In the genomic region with DNA sequence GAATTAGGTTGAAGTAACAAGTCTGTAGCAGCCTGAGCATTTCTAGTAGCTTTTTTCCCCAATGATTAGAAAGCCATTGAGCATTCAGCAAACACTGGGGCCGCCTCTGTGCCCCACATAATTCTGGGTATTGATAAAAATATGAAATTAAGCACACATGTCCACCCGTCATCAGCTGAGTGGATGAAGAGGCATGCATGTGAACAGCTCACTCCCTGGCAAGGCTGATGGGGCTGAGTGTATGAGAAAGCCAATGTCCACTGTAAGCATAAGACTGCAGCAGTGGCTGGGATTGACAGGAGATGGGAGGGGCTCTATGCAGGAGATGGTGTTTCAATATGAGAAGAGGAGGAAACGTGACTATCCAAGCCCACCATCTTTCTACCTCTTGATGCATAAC, we compare ENCODE assay signal across 22 cellular contexts.
DNase-seq lines count a peak whose midpoint lies in the region; ATAC-seq lines count a peak whose summit lies in the region.
"Had no signal": no experiment of that assay in that cellular context is flagged by ENCODE, and none has a peak within 500 bp of the region (broad histone marks: within the 10 kb centered on the region; RNA-seq: fewer than 3 reads in every experiment).

No MANE protein-coding gene starts in this region.

- H2AK5ac ChIP-seq in mesenchymal stem cell (ENCODE audit: low read length, severe bottlenecking): no peak overlapping the region
- no peak overlapping the region for H2AK5ac ChIP-seq in neuronal stem cell (ENCODE audit: low read depth, low read length)

- H3K27ac ChIP-seq in mesenchymal stem cell (ENCODE audit: low read length, poor library complexity, severe bottlenecking): no peak overlapping the region
- H3K27ac ChIP-seq in neuronal stem cell (replicated peaks; ENCODE audit: low read length): no peak overlapping the region
- H3K27ac ChIP-seq: BLaER1, C4-2B had no signal

- H3K27me3 Mint-ChIP-seq in activated CD4-positive, alpha-beta T cell treated with anti-CD3 and anti-CD28 coated beads, Interleukin-2, amount 10 ng/mL, durations not matched to agents 24 days and 14 days: peaks cover 17% of the 10 kb centered on the region
- H3K27me3 Mint-ChIP-seq: B cell had no signal

- H3K4me3 ChIP-seq in endocrine pancreas (ENCODE audit: control insufficient read depth, insufficient read depth, low read length): no peak overlapping the region
- no peak overlapping the region for H3K4me3 ChIP-seq in mesenchymal stem cell (ENCODE audit: insufficient read depth in 1 of 2, low read depth in 1 of 2, low read length in 2 of 2)
- no peak overlapping the region for H3K4me3 ChIP-seq in neuronal stem cell (ENCODE audit: low read length in 2 of 2)
- H3K4me3 ChIP-seq: BLaER1, GM12878, GM23338 had no signal

- no peaks in the 10 kb centered on the region for H3K9me3 Mint-ChIP-seq in activated CD4-positive, alpha-beta T cell treated with anti-CD3 and anti-CD28 coated beads, Interleukin-2, amount 10 ng/mL, durations not matched to agents 24 days and 14 days
- H3K9me3 Mint-ChIP-seq: CD8-positive, alpha-beta T cell; GM23338; H9 had no signal

- no peak overlapping the region for H2AFZ ChIP-seq in mesenchymal stem cell (ENCODE audit: low read depth, low read length)
- no peak overlapping the region for H2AFZ ChIP-seq in neuronal stem cell (ENCODE audit: low read length)
- H2AFZ ChIP-seq: GM23338 had no signal

- H3K4ac ChIP-seq in mesenchymal stem cell (ENCODE audit: low read depth in 1 of 2, low read length in 2 of 2) (no peak overlapping the region), neuronal stem cell (ENCODE audit: low read length) (no peak overlapping the region)

- peak; percentile 37 for DNase-seq in activated CD4-positive, alpha-beta T cell treated with anti-CD3 and anti-CD28 coated beads, Interleukin-2, amount 10 ng/mL, durations not matched to agents 24 days and 14 days
- DNase-seq in activated CD4-positive, alpha-beta T cell treated with anti-CD3 and anti-CD28 coated beads for 48 hours: no peak
- no peak for DNase-seq in mesenchymal stem cell
- DNase-seq in neuronal stem cell (ENCODE audit: low spot score): no peak
- DNase-seq in DMS53 (lab: John Stamatoyannopoulos, UW): no peak
- no peak for DNase-seq in 8988T
- DNase-seq: Caco-2; CD4-positive, CD25-positive, alpha-beta regulatory T cell; CD8-positive, alpha-beta T cell; DMS153; DMS79; EL; GDM1; H9 had no signal

- H3K36me3 ChIP-seq in endocrine pancreas (ENCODE audit: control insufficient read depth, insufficient read depth, low read length) (no peaks in the 10 kb centered on the region), mesenchymal stem cell (ENCODE audit: control insufficient read depth in 1 of 2, insufficient read depth in 2 of 2, low read depth in 1 of 2, low read length in 2 of 2) (no peaks in the 10 kb centered on the region), neuronal stem cell (replicated peaks in 1 of 2; ENCODE audit: control insufficient read depth in 2 of 2, insufficient read depth in 2 of 2, low read length in 2 of 2) (no peaks in the 10 kb centered on the region)
- H3K36me3 ChIP-seq: BLaER1 had no signal

- H2BK15ac ChIP-seq in mesenchymal stem cell (ENCODE audit: low read depth, poor library complexity, severe bottlenecking): no peak overlapping the region
- H2BK15ac ChIP-seq in neuronal stem cell (ENCODE audit: low read length): no peak overlapping the region

- no peak overlapping the region for H4K91ac ChIP-seq in mesenchymal stem cell (ENCODE audit: low read length)
- H4K91ac ChIP-seq in neuronal stem cell (ENCODE audit: low read depth, low read length, poor library complexity): no peak overlapping the region

- H3K4me1 ChIP-seq in endocrine pancreas (ENCODE audit: control insufficient read depth, insufficient read depth, low read length) (no peaks in the 10 kb centered on the region), mesenchymal stem cell (ENCODE audit: control insufficient read depth, insufficient read depth, low read depth, low read length) (no peaks in the 10 kb centered on the region), neuronal stem cell (ENCODE audit: control insufficient read depth in 2 of 2, insufficient read depth in 1 of 2, low read depth in 1 of 2, low read length in 2 of 2) (no peaks in the 10 kb centered on the region)
- H3K4me1 ChIP-seq: BLaER1, Caco-2 had no signal

- H3K23ac ChIP-seq in mesenchymal stem cell (ENCODE audit: low read length in 2 of 2): no peak overlapping the region
- no peak overlapping the region for H3K23ac ChIP-seq in neuronal stem cell (ENCODE audit: low read depth, low read length, poor library complexity)

- H3K4me3 Mint-ChIP-seq in activated CD4-positive, alpha-beta T cell treated with anti-CD3 and anti-CD28 coated beads, Interleukin-2, amount 10 ng/mL, durations not matched to agents 24 days and 14 days: no peak overlapping the region
- H3K4me3 Mint-ChIP-seq: B cell; CD4-positive, CD25-positive, alpha-beta regulatory T cell; CD8-positive, alpha-beta T cell; GM23338; H9 had no signal

- no peak overlapping the region for H2BK5ac ChIP-seq in mesenchymal stem cell (ENCODE audit: low read depth, low read length, poor library complexity, severe bottlenecking)
- H2BK5ac ChIP-seq in neuronal stem cell (ENCODE audit: low read length): no peak overlapping the region

- intact Hi-C loops in activated CD4-positive, alpha-beta T cell treated with anti-CD3 and anti-CD28 coated beads, Interleukin-2, amount 10 ng/mL, durations not matched to agents 24 days and 14 days (cut with micrococcal nuclease): no loop called here

- no peaks in the 10 kb centered on the region for H3K4me1 Mint-ChIP-seq in activated CD4-positive, alpha-beta T cell treated with anti-CD3 and anti-CD28 coated beads, Interleukin-2, amount 10 ng/mL, durations not matched to agents 24 days and 14 days
- H3K4me1 Mint-ChIP-seq: B cell; CD4-positive, CD25-positive, alpha-beta regulatory T cell; GM23338; H9 had no signal

- H3K79me1 ChIP-seq in mesenchymal stem cell (replicated peaks; ENCODE audit: low read length, poor library complexity, severe bottlenecking): no peaks in the 10 kb centered on the region
- H3K79me1 ChIP-seq in neuronal stem cell (ENCODE audit: low read depth, low read length): no peaks in the 10 kb centered on the region

- no peaks in the 10 kb centered on the region for H3K9me3 ChIP-seq in endocrine pancreas (ENCODE audit: control insufficient read depth, low read length)
- no peaks in the 10 kb centered on the region for H3K9me3 ChIP-seq in mesenchymal stem cell (ENCODE audit: control insufficient read depth, low read length)
- no peaks in the 10 kb centered on the region for H3K9me3 ChIP-seq in neuronal stem cell (replicated peaks in 1 of 2; ENCODE audit: control insufficient read depth in 2 of 2, insufficient read depth in 1 of 2, low read depth in 1 of 2, low read length in 2 of 2)
- H3K9me3 ChIP-seq: BLaER1, Caco-2 had no signal

- no peak overlapping the region for H3K27ac Mint-ChIP-seq in activated CD4-positive, alpha-beta T cell treated with anti-CD3 and anti-CD28 coated beads, Interleukin-2, amount 10 ng/mL, durations not matched to agents 24 days and 14 days
- H3K27ac Mint-ChIP-seq: B cell; CD4-positive, CD25-positive, alpha-beta regulatory T cell; CD8-positive, alpha-beta T cell; GM23338; H9 had no signal

- H2BK120ac ChIP-seq in mesenchymal stem cell (ENCODE audit: low read depth, low read length) (no peak overlapping the region), neuronal stem cell (ENCODE audit: low read depth, low read length) (no peak overlapping the region)

- no peak overlapping the region for H3K14ac ChIP-seq in mesenchymal stem cell (ENCODE audit: low read length in 2 of 2)
- H3K14ac ChIP-seq in neuronal stem cell (ENCODE audit: low read length): no peak overlapping the region

- H3K4me2 ChIP-seq in mesenchymal stem cell (ENCODE audit: low read length, poor library complexity, severe bottlenecking) (no peak overlapping the region), neuronal stem cell (ENCODE audit: insufficient read depth, low read length, poor library complexity, severe bottlenecking) (no peak overlapping the region)
- H3K4me2 ChIP-seq: BLaER1, GM23338 had no signal

- H4K8ac ChIP-seq in mesenchymal stem cell (ENCODE audit: low read length): no peak overlapping the region
- H4K8ac ChIP-seq in neuronal stem cell (ENCODE audit: low read depth, low read length): no peak overlapping the region

- H3K36me3 Mint-ChIP-seq in activated CD4-positive, alpha-beta T cell treated with anti-CD3 and anti-CD28 coated beads, Interleukin-2, amount 10 ng/mL, durations not matched to agents 24 days and 14 days (ENCODE audit: low read depth): no peaks in the 10 kb centered on the region
- H3K36me3 Mint-ChIP-seq: CD4-positive, CD25-positive, alpha-beta regulatory T cell; CD8-positive, alpha-beta T cell had no signal

- peak overlapping the region; percentile 13 for H3K9ac ChIP-seq in endocrine pancreas (ENCODE audit: control insufficient read depth, insufficient read depth, low read length)
- H3K9ac ChIP-seq in mesenchymal stem cell (ENCODE audit: low read length): peak overlapping the region; percentile 17
- H3K9ac ChIP-seq in neuronal stem cell (ENCODE audit: low read depth, low read length, poor library complexity): no peak overlapping the region
- H3K9ac ChIP-seq: BLaER1 had no signal

- H2BK12ac ChIP-seq in mesenchymal stem cell (ENCODE audit: low read length in 2 of 2) (no peak overlapping the region), neuronal stem cell (ENCODE audit: low read length) (no peak overlapping the region)

- no peak for ATAC-seq in GM19023 (IDR thresholded peaks at IDR 0.05; ENCODE audit: unreplicated experiment)
- ATAC-seq: CD8-positive, alpha-beta T cell; GM12878; GM23338; HCT116 had no signal

- WGBS in mesenchymal stem cell: 68% methylated on average over 2 of the region's 3 CpGs
- WGBS in neuronal stem cell (ENCODE audit: extremely low coverage in 2 of 2, insufficient read length in 2 of 2, insufficient replicate concordance in 1 of 2), 2 donors: no CpG with 5 or more reads among the region's 3 CpGs

- H3K18ac ChIP-seq in mesenchymal stem cell (ENCODE audit: low read depth in 1 of 2, low read length in 2 of 2): no peak overlapping the region
- peak overlapping the region; percentile 27 for H3K18ac ChIP-seq in neuronal stem cell (ENCODE audit: low read length)

- no peaks in the 10 kb centered on the region for H3K27me3 ChIP-seq in endocrine pancreas (ENCODE audit: control insufficient read depth, insufficient read depth, low read length)
- no peaks in the 10 kb centered on the region for H3K27me3 ChIP-seq in mesenchymal stem cell (ENCODE audit: control insufficient read depth in 1 of 2, insufficient read depth in 1 of 2, low read length in 2 of 2)
- no peaks in the 10 kb centered on the region for H3K27me3 ChIP-seq in neuronal stem cell (ENCODE audit: control insufficient read depth in 3 of 3, insufficient read depth in 3 of 3, low read depth in 1 of 3, low read length in 3 of 3)
- H3K27me3 ChIP-seq: BLaER1 had no signal
